In the genomic region with DNA sequence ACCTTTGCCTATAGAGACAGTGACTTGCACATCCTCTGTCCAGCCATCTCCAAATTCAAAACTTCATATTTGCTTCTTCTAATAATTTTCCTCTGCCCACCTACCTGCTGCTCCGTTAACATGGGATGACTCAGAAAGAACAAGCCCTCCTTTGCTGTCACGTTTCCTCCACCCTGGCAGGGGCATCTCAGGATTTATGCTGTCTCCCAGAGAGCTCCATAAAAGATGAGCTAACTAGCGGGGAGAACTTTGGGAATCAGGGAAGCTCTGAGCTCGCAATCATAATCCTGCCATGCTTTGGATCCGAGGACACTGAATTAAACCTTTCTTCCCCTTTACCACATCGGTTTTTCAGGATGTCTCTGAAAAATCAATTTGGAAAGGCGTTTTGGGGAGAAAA, we compare ENCODE assay signal across 27 cellular contexts.
"Had no signal": no experiment of that assay in that cellular context is flagged by ENCODE, and none has a peak within 500 bp of the region (broad histone marks: within the 10 kb centered on the region; RNA-seq: fewer than 3 reads in every experiment).

No MANE protein-coding gene starts in this region.

- H3K4me3 ChIP-seq: pancreas, prostate gland, right lobe of liver, skin epidermis, smooth muscle cell, spleen, thoracic aorta, thyroid gland, transverse colon, upper lobe of right lung, uterus had no signal

- H3K4me2 ChIP-seq: smooth muscle cell had no signal

- H3K36me3 ChIP-seq: neutrophil, pancreas, prostate gland, right lobe of liver, spleen, thoracic aorta, thyroid gland, transverse colon, upper lobe of right lung, uterus had no signal

- H3K9me3 Mint-ChIP-seq: natural killer cell; nephron; stimulated activated memory B cell treated with anti-CD40 and anti-IgM and Interleukin-4, amounts not matched to agents 10 μg/mL and 1 μg/mL and 100 μg/mL, for 72 hours; stimulated activated naive CD8-positive, alpha-beta T cell treated with anti-CD3 and anti-CD28 coated beads, Interleukin-15, amount 100 ng/mL, for 72 hours; type B pancreatic cell had no signal

- ATAC-seq: naive thymus-derived CD4-positive, alpha-beta T cell; natural killer cell; pancreas; right cardiac atrium; right lobe of liver; stimulated activated memory B cell treated with anti-CD40 and anti-IgM and Interleukin-4, amounts not matched to agents 10 μg/mL and 1 μg/mL and 100 μg/mL, for 72 hours; stimulated activated naive CD8-positive, alpha-beta T cell treated with anti-CD3 and anti-CD28 coated beads, Interleukin-15, amount 100 ng/mL, for 72 hours; stimulated activated naive CD8-positive, alpha-beta T cell treated with anti-CD3 and anti-CD28 coated beads, Interleukin-15, Interleukin-2, amounts not matched to agents 100 U/mL and 50 U/mL, for 24 hours; upper lobe of right lung had no signal

- H3K4me1 ChIP-seq: pancreas, prostate gland, right lobe of liver, spleen, thyroid gland, transverse colon, upper lobe of right lung, uterus had no signal

- H3K4me3 Mint-ChIP-seq: naive thymus-derived CD4-positive, alpha-beta T cell; natural killer cell; nephron; stimulated activated memory B cell treated with anti-CD40 and anti-IgM and Interleukin-4, amounts not matched to agents 10 μg/mL and 1 μg/mL and 100 μg/mL, for 72 hours; stimulated activated naive CD8-positive, alpha-beta T cell treated with anti-CD3 and anti-CD28 coated beads, Interleukin-15, amount 100 ng/mL, for 72 hours; type B pancreatic cell had no signal

- H3K27me3 ChIP-seq: pancreas, right lobe of liver, thyroid gland, uterus had no signal

- H3K36me3 Mint-ChIP-seq: natural killer cell; stimulated activated memory B cell treated with anti-CD40 and anti-IgM and Interleukin-4, amounts not matched to agents 10 μg/mL and 1 μg/mL and 100 μg/mL, for 72 hours; type B pancreatic cell had no signal

- H3K27ac Mint-ChIP-seq: naive thymus-derived CD4-positive, alpha-beta T cell; natural killer cell; nephron; stimulated activated memory B cell treated with anti-CD40 and anti-IgM and Interleukin-4, amounts not matched to agents 10 μg/mL and 1 μg/mL and 100 μg/mL, for 72 hours; stimulated activated naive CD8-positive, alpha-beta T cell treated with anti-CD3 and anti-CD28 coated beads, Interleukin-15, amount 100 ng/mL, for 72 hours; type B pancreatic cell had no signal

- H3K27ac ChIP-seq: neutrophil, pancreas, prostate gland, right lobe of liver, skin epidermis, spleen, thoracic aorta, thyroid gland, transverse colon, upper lobe of right lung, uterus had no signal

- DNase-seq: naive thymus-derived CD4-positive, alpha-beta T cell; natural killer cell; pancreas; right cardiac atrium; right lobe of liver; stimulated activated CD4-positive, alpha-beta T cell treated with anti-CD3 and anti-CD28 coated beads, Interleukin-12 subunit alpha, Interleukin-12 subunit beta, amount 100 ng/mL, for 4 hours; stimulated activated CD4-positive, alpha-beta T cell treated with anti-CD3 and anti-CD28 coated beads, Interleukin-1b, Interleukin-23, amount 100 ng/mL, for 48 hours; stimulated activated CD4-positive, alpha-beta T cell treated with anti-CD3 and anti-CD28 coated beads, Interleukin-4, amount 100 ng/mL, for 1 hour; stimulated activated CD4-positive, alpha-beta T cell treated with anti-CD3 and anti-CD28 coated beads, Interleukin-4, amount 100 ng/mL, for 4 hours; stimulated activated CD8-positive, alpha-beta memory T cell treated with anti-CD3 and anti-CD28 coated beads, Interleukin-4, amount 100 ng/mL, for 48 hours; stimulated activated naive CD4-positive, alpha-beta T cell; stimulated activated naive CD8-positive, alpha-beta T cell treated with anti-CD3 and anti-CD28 coated beads, Interleukin-15, amount 100 ng/mL, for 72 hours; stimulated activated naive CD8-positive, alpha-beta T cell treated with anti-CD3 and anti-CD28 coated beads, Interleukin-15, Interleukin-2, amounts not matched to agents 100 U/mL and 50 U/mL, for 24 hours; substantia nigra; thyroid gland; transverse colon; upper lobe of right lung; uterus had no signal

- H3K9me3 ChIP-seq: neutrophil, pancreas, prostate gland, right lobe of liver, spleen, thoracic aorta, thyroid gland, transverse colon, upper lobe of right lung, uterus had no signal
